ENCODE assay signal across 1 cellular context in genomic region chr1:19311931-19312781, GRCh38.
TF ChIP-seq lines count a peak whose summit lies in the region.

TSS of gene AKR7A2 (minus strand) at chr1:19312144. CDS start at chr1:19312124, 20 bp downstream.
TSS of gene SLC66A1 (plus strand) at chr1:19312326. CDS start at chr1:19317678, 5,352 bp downstream.

TF ChIP-seq in HepG2, 621 proteins besides CTCF, POLR2A, EP300 and RAD21 (continued from another document and continues in another):
- 0 out of 2 replicates have a peak, but pooled peaks have one; percentile 67 for TF ChIP-seq ZNF850 (CRISPR knock-in tag; conservative IDR thresholded peaks at IDR 0.05)
- no peak for TF ChIP-seq HOXA5 (CRISPR knock-in tag; IDR thresholded peaks at IDR 0.05)
- TF ChIP-seq DMAP1 (CRISPR knock-in tag; IDR thresholded peaks at IDR 0.05) = peak; percentile 43; the same call in 1 of the 2 replicates
- no peak for TF ChIP-seq AGO1 (IDR thresholded peaks at IDR 0.05; ENCODE audit: low read depth, low read length, poor library complexity, severe bottlenecking)
- no peak for TF ChIP-seq PRDM15 (CRISPR knock-in tag; IDR thresholded peaks at IDR 0.05)
- TF ChIP-seq ZNF562 (CRISPR knock-in tag; IDR thresholded peaks at IDR 0.05; ENCODE audit: borderline replicate concordance) = no peak; the same call in 1 of the 2 replicates
- no peak for TF ChIP-seq NFKBIZ (CRISPR knock-in tag; IDR thresholded peaks at IDR 0.05)
- TF ChIP-seq ZNF7 (CRISPR knock-in tag; IDR thresholded peaks at IDR 0.05) = no peak
- TF ChIP-seq PTBP1 (IDR thresholded peaks at IDR 0.05; ENCODE audit: low read depth, low read length, poor library complexity, severe bottlenecking) = no peak
- no peak for TF ChIP-seq GRHL1 (CRISPR knock-in tag; conservative IDR thresholded peaks at IDR 0.05)
- TF ChIP-seq SIX4 (CRISPR knock-in tag; IDR thresholded peaks at IDR 0.05) = no peak; the same call in 1 of the 2 replicates
- no peak for TF ChIP-seq ZBTB42 (CRISPR knock-in tag; IDR thresholded peaks at IDR 0.05)
- TF ChIP-seq HMGXB4 (CRISPR knock-in tag; IDR thresholded peaks at IDR 0.05; ENCODE audit: borderline replicate concordance in 1 of 2, low read depth in 1 of 2) = peak; percentile 51 to 66; a peak in 3 of 4 replicates
- no peak for TF ChIP-seq RBAK (CRISPR knock-in tag; IDR thresholded peaks at IDR 0.05)
- TF ChIP-seq ETV5 (CRISPR knock-in tag; IDR thresholded peaks at IDR 0.05; ENCODE audit: borderline replicate concordance) = no peak; the same call in 1 of the 2 replicates
- 0 out of 2 replicates have a peak, but pooled peaks have one; percentile 46 for TF ChIP-seq PREB (CRISPR knock-in tag; IDR thresholded peaks at IDR 0.05)
- no peak for TF ChIP-seq XBP1 (CRISPR knock-in tag; IDR thresholded peaks at IDR 0.05)
- TF ChIP-seq LBX2 (CRISPR knock-in tag; IDR thresholded peaks at IDR 0.05; ENCODE audit: borderline replicate concordance) = no peak
- TF ChIP-seq TERF1 (CRISPR knock-in tag; IDR thresholded peaks at IDR 0.05) = no peak
- no peak for TF ChIP-seq POGZ (CRISPR knock-in tag; IDR thresholded peaks at IDR 0.05)
- TF ChIP-seq PITX1 (CRISPR knock-in tag; IDR thresholded peaks at IDR 0.05) = peak; percentile 44; the same call in 1 of the 2 replicates
- no peak for TF ChIP-seq HNRNPUL1 (IDR thresholded peaks at IDR 0.05; ENCODE audit: low read depth, low read length)
- TF ChIP-seq NR2C2 (CRISPR knock-in tag; IDR thresholded peaks at IDR 0.05; ENCODE audit: borderline replicate concordance) = peak; percentile 79
- TF ChIP-seq DBP (CRISPR knock-in tag; IDR thresholded peaks at IDR 0.05; ENCODE audit: not compliant biosample characterization) = no peak
- no peak for TF ChIP-seq FOXA1 (IDR thresholded peaks at IDR 0.05)
- TF ChIP-seq FOXA1 (CRISPR knock-in tag; IDR thresholded peaks at IDR 0.05) = peak; percentile 9; the same call in 1 of the 2 replicates
- peak; percentile 80 for TF ChIP-seq ZNF501 (CRISPR knock-in tag; IDR thresholded peaks at IDR 0.05)
- TF ChIP-seq ZSCAN9 (CRISPR knock-in tag; IDR thresholded peaks at IDR 0.05; ENCODE audit: borderline replicate concordance) = 0 out of 2 replicates have a peak, but pooled peaks have one; percentile 8
- 0 out of 2 replicates have a peak, but pooled peaks have one; percentile 29 for TF ChIP-seq ZNF768 (CRISPR knock-in tag; IDR thresholded peaks at IDR 0.05)
- 0 out of 2 replicates have a peak, but pooled peaks have one; percentile 28 for TF ChIP-seq ZNF773 (CRISPR knock-in tag; IDR thresholded peaks at IDR 0.05; ENCODE audit: borderline replicate concordance)
- TF ChIP-seq GFI1 (CRISPR knock-in tag; IDR thresholded peaks at IDR 0.05; ENCODE audit: borderline replicate concordance) = peak; percentile 37; the same call in 1 of the 2 replicates
- TF ChIP-seq HBP1 (CRISPR knock-in tag; IDR thresholded peaks at IDR 0.05; ENCODE audit: low read depth) = no peak
- TF ChIP-seq RERE (CRISPR knock-in tag; IDR thresholded peaks at IDR 0.05; ENCODE audit: low read depth) = no peak
- no peak for TF ChIP-seq ZNF737 (CRISPR knock-in tag; IDR thresholded peaks at IDR 0.05; ENCODE audit: borderline replicate concordance)
- TF ChIP-seq CSRNP2 (CRISPR knock-in tag; conservative IDR thresholded peaks at IDR 0.05; ENCODE audit: low read depth) = 0 out of 2 replicates have a peak, but pooled peaks have one; percentile 69
- peak; percentile 72; the same call in 1 of the 2 replicates for TF ChIP-seq KAT8 (CRISPR knock-in tag; IDR thresholded peaks at IDR 0.05)
- TF ChIP-seq ZNF33A (CRISPR knock-in tag; IDR thresholded peaks at IDR 0.05; ENCODE audit: borderline replicate concordance) = 0 out of 2 replicates have a peak, but pooled peaks have one; percentile 27
- peak; percentile 75; the same call in 1 of the 2 replicates for TF ChIP-seq ZNF30 (CRISPR knock-in tag; IDR thresholded peaks at IDR 0.05)
- no peak for TF ChIP-seq SMAD9 (CRISPR knock-in tag; IDR thresholded peaks at IDR 0.05)
